ENCODE assay signal across 24 cellular contexts in the genomic region with DNA sequence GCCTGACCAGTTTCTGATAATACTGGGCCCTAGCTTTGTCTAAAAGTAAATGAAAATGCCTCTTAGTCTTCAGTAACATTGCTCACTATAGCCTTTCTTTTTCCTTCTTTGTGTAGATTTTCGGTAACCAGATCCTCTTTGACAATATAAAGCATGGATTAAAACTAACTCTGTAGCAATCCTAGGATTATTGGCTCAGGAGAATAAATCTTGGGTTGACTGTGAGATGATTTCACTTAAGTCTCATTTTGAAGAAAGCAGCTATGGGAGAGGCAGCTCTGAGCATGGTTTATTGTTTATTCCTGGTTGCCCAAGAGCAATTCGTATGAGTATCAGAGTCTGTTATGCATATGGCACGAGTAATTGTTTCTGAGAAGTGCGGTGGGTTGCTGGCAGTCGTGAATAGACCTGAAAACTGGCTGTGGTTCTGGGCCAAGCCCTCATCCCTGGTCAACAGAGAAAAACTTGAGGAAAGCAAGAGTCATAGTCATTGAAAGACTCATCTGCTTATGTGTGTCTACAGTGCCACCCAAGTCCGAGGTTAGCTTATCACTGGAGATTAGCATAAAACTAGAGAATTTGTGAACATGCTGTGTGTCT. TPM values are rescaled to one million over a fixed set of nuclear protein-coding genes. Genes with fewer than 3 reads are reported as not detected.
A peak's percentile ranks its signal among the peaks of the same experiment; 100 is the strongest.
DNase-seq lines count a peak whose midpoint lies in the region; ATAC-seq, FAIRE-seq and TF ChIP-seq lines count a peak whose summit lies in the region.
"Had no signal": no experiment of that assay in that cellular context is flagged by ENCODE, and none has a peak within 500 bp of the region (broad histone marks: within the 10 kb centered on the region; RNA-seq: fewer than 3 reads in every experiment).

No MANE protein-coding gene starts in this region.

- H3K36me3 ChIP-seq in IMR-90 (ENCODE audit: control insufficient read depth, insufficient read depth, low read length) (peaks cover 8% of the 10 kb centered on the region), K562 (ENCODE audit: control insufficient read depth, insufficient read depth, low read length) (peaks cover 6% of the 10 kb centered on the region; the same call in 1 of the 3 replicates), neural progenitor cell (no peaks in the 10 kb centered on the region), SK-N-SH (replicated peaks in 1 of 2; ENCODE audit: control insufficient read depth in 1 of 2, insufficient read depth in 2 of 2, low read length in 1 of 2) (peaks cover 7 to 20% of the 10 kb centered on the region in 2 experiments)
- H3K36me3 ChIP-seq: cardiac muscle cell, pancreas, right atrium auricular region, SJCRH30 had no signal

- H3K27me3 Mint-ChIP-seq in neural progenitor cell (ENCODE audit: insufficient read depth, low read depth): peaks cover 6% of the 10 kb centered on the region
- H3K27me3 Mint-ChIP-seq: naive thymus-derived CD4-positive, alpha-beta T cell had no signal

- H4K91ac ChIP-seq in IMR-90 (ENCODE audit: insufficient read depth, low read depth, low read length): no peak overlapping the region

- intact Hi-C loops in IMR-90 (cut with micrococcal nuclease) (no loop called here), K562 (cut with micrococcal nuclease) (no loop called here)

- peaks cover 5% of the 10 kb centered on the region for H3K4me1 Mint-ChIP-seq in neural progenitor cell
- H3K4me1 Mint-ChIP-seq: naive thymus-derived CD4-positive, alpha-beta T cell had no signal

- H3K9ac ChIP-seq in IMR-90 (ENCODE audit: low read depth, low read length) (no peak overlapping the region), K562 (ENCODE audit: insufficient read depth in 1 of 2, low read depth in 2 of 2, low read length in 2 of 2) (no peak overlapping the region), neural progenitor cell (no peak overlapping the region), SK-N-SH (no peak overlapping the region)

- POLR2A ChIA-PET in IMR-90 (lab: Charles Lee; ENCODE audit: unreplicated experiment): no interaction called here
- POLR2A ChIA-PET in K562 (lab: Yijun Ruan, JAX): interaction anchor here (1.0 kb wide), 1 partner anchor 18 kb away, joined by 4 read pairs; no protein-coding TSS in a partner anchor
- POLR2A ChIA-PET in SK-N-SH (lab: Yijun Ruan, JAX): no interaction called here

- TF ChIP-seq RAD21 in IMR-90 (IDR thresholded peaks at IDR 0.05; ENCODE audit: low read length) (no peak), K562 (CRISPR knock-in tag; conservative IDR thresholded peaks at IDR 0.05 in 1 of 2, IDR thresholded peaks at IDR 0.05 in 1 of 2) (no peak), SK-N-SH (IDR thresholded peaks at IDR 0.05; ENCODE audit: low read length) (no peak)

- DNase-seq in activated T-cell treated with anti-CD3 and anti-CD28 coated beads for 48 hours (ENCODE audit: low read depth) (peak; percentile 29), IMR-90 (peak; percentile 31), K562 (ENCODE audit: extremely low read depth in 1 of 4, low spot score in 3 of 4) (no peak), neural progenitor cell (ENCODE audit: low spot score) (no peak), SK-N-SH (no peak)
- DNase-seq in activated T-cell treated with anti-CD3 and anti-CD28 coated beads, Interleukin-2, amount 50 U/mL, for 1 hour: no peak
- DNase-seq: activated effector memory CD4-positive, alpha-beta T cell treated with anti-CD3 and anti-CD28 coated beads, Interleukin-2, amount 50 U/mL, for 16 hours; amygdala; heart left ventricle; mesendoderm; naive thymus-derived CD4-positive, alpha-beta T cell; NCI-H2081 treated with DMSO at 0.1 percent for 48 hours; NK-92 treated with Interleukin-12 subunit alpha and Interleukin-12 subunit beta, amount 100 ng/mL, for 24 hours; pancreas had no signal

- H2BK15ac ChIP-seq in IMR-90 (ENCODE audit: low read depth, low read length): no peak overlapping the region

- no peak overlapping the region for H3K4me2 ChIP-seq in IMR-90 (ENCODE audit: low read depth, low read length)
- no peak overlapping the region for H3K4me2 ChIP-seq in K562 (ENCODE audit: insufficient read depth, low read length)
- H3K4me2 ChIP-seq in neural progenitor cell: no peak overlapping the region
- no peak overlapping the region for H3K4me2 ChIP-seq in SK-N-SH

- no peak overlapping the region for H3K14ac ChIP-seq in IMR-90 (replicated peaks; ENCODE audit: low read depth, low read length)

- H3K4me3 ChIP-seq in IMR-90 (ENCODE audit: insufficient read depth, low read depth, low read length) (no peak overlapping the region), K562 (no peak overlapping the region), neural progenitor cell (no peak overlapping the region), SK-N-SH (ENCODE audit: low read depth in 2 of 2, low read length in 1 of 2) (no peak overlapping the region)
- H3K4me3 ChIP-seq: cardiac muscle cell, heart left ventricle, pancreas, right atrium auricular region, SJCRH30 had no signal

- peak overlapping the region; percentile 19 for H3K27ac Mint-ChIP-seq in neural progenitor cell
- H3K27ac Mint-ChIP-seq: naive thymus-derived CD4-positive, alpha-beta T cell had no signal

- TF ChIP-seq EP300 in K562 (IDR thresholded peaks at IDR 0.05; ENCODE audit: low read length): no peak
- TF ChIP-seq EP300 in SK-N-SH (IDR thresholded peaks at IDR 0.05; ENCODE audit: borderline replicate concordance in 1 of 2, low read depth in 1 of 2, low read length in 1 of 2): no peak

- ATAC-seq in IMR-90 (ENCODE audit: low read depth): peak; percentile 35; the same call in 1 of the 2 replicates
- ATAC-seq in K562: peak; percentile 23; the same call in 1 of the 3 replicates
- no peak for ATAC-seq in HG03108 (IDR thresholded peaks at IDR 0.05; ENCODE audit: unreplicated experiment)
- ATAC-seq in HG03378 (IDR thresholded peaks at IDR 0.05; ENCODE audit: unreplicated experiment): no peak
- ATAC-seq: heart left ventricle; HepG2; naive thymus-derived CD4-positive, alpha-beta T cell; Panc1; pancreas had no signal

- H2AK9ac ChIP-seq in IMR-90 (replicated peaks; ENCODE audit: low read depth, low read length, poor library complexity): no peak overlapping the region

- H3F3A ChIP-seq in neural progenitor cell (ENCODE audit: low read depth): no peaks in the 10 kb centered on the region
- no peaks in the 10 kb centered on the region for H3F3A ChIP-seq in SK-N-SH (replicated peaks; ENCODE audit: insufficient read depth)

- H2BK120ac ChIP-seq in IMR-90 (ENCODE audit: low read depth, low read length): no peak overlapping the region

- peaks cover 17% of the 10 kb centered on the region for H3K36me3 Mint-ChIP-seq in neural progenitor cell

- no TSS peak for BruUV-seq in IMR-90 (replicated peaks; lab: Mats Ljungman, UMichigan)
- BruUV-seq in K562 (replicated peaks; lab: Mats Ljungman, UMichigan): no TSS peak

- no peaks in the 10 kb centered on the region for H3K9me1 ChIP-seq in IMR-90 (ENCODE audit: insufficient read depth, low read length)
- no peaks in the 10 kb centered on the region for H3K9me1 ChIP-seq in K562 (ENCODE audit: control insufficient read depth, insufficient read depth, low read length)

- CTCF ChIA-PET in IMR-90 (lab: Yijun Ruan, JAX) (interaction anchor here (0.6 kb wide), 1 partner anchor 163 kb away, joined by 5 read pairs; no protein-coding TSS in a partner anchor), K562 (lab: Yijun Ruan, JAX; ENCODE audit: low intra/inter-chr PET ratio) (no interaction called here), SK-N-SH (lab: Yijun Ruan, JAX) (interaction anchor here (0.8 to 1.7 kb wide), 3 partner anchors 10 to 23 kb away, joined by 3 to 6 read pairs (median 3); no protein-coding TSS in a partner anchor)

- no peak overlapping the region for H3K4ac ChIP-seq in IMR-90 (ENCODE audit: low read depth, low read length)

- no peak for FAIRE-seq in K562 (lab: Jason Lieb, UNC)
- FAIRE-seq: HepG2, pancreas had no signal

- H3K56ac ChIP-seq in IMR-90 (ENCODE audit: extremely low read depth, insufficient read depth, low read length): no peak overlapping the region

- H4K20me1 ChIP-seq in IMR-90 (ENCODE audit: insufficient read depth, low read length) (no peaks in the 10 kb centered on the region), K562 (replicated peaks; ENCODE audit: control insufficient read depth, insufficient read depth, low read length) (no peaks in the 10 kb centered on the region), neural progenitor cell (ENCODE audit: low read depth) (no peaks in the 10 kb centered on the region), SK-N-SH (ENCODE audit: insufficient read depth) (no peaks in the 10 kb centered on the region)

- no peak overlapping the region for H2BK20ac ChIP-seq in IMR-90 (ENCODE audit: low read depth, low read length)

- in situ Hi-C loops in IMR-90 (cut with MboI; ENCODE audit: low sequenced_read_pairs) (no loop called here), K562 (cut with MboI) (no loop called here)

- H2AK5ac ChIP-seq in IMR-90 (ENCODE audit: low read depth, low read length): no peak overlapping the region

- H3K9me2 ChIP-seq in SK-N-SH: no peaks in the 10 kb centered on the region

- H2BK5ac ChIP-seq in IMR-90 (ENCODE audit: low read depth, low read length, poor library complexity, severe bottlenecking): no peak overlapping the region

- no peak overlapping the region for H3K4me3 Mint-ChIP-seq in neural progenitor cell
- H3K4me3 Mint-ChIP-seq: naive thymus-derived CD4-positive, alpha-beta T cell had no signal

- WGBS in IMR-90 (ENCODE audit: extremely low coverage in 2 of 2, insufficient read length in 1 of 2), 2 experiments: 82% methylated on average over 4 of the region's 6 CpGs; no CpG with 5 or more reads in 1 of the 2 experiments
- 63% methylated on average over 6 of the region's 6 CpGs for WGBS in K562 (ENCODE audit: insufficient coverage, low coverage, missing lambda C conversion rate)
- WGBS in SK-N-SH (ENCODE audit: low lambda C conversion rate): 97% methylated on average over 6 of the region's 6 CpGs

- H3K9me3 Mint-ChIP-seq in neural progenitor cell: no peaks in the 10 kb centered on the region
- H3K9me3 Mint-ChIP-seq: naive thymus-derived CD4-positive, alpha-beta T cell had no signal

- H3K18ac ChIP-seq in IMR-90 (ENCODE audit: low read depth, low read length): no peak overlapping the region

- H3K79me2 ChIP-seq in K562 (ENCODE audit: control insufficient read depth, insufficient read depth, low read length): no peaks in the 10 kb centered on the region
- H3K79me2 ChIP-seq in neural progenitor cell (ENCODE audit: low read depth): no peaks in the 10 kb centered on the region
- no peaks in the 10 kb centered on the region for H3K79me2 ChIP-seq in SK-N-SH (ENCODE audit: insufficient read depth)

- dilution Hi-C loops in IMR-90 (cut with HindIII; ENCODE audit: low sequenced_read_pairs, unreplicated experiment): no loop called here

- H4K8ac ChIP-seq in IMR-90 (ENCODE audit: low read depth in 2 of 2, low read length in 2 of 2): no peak overlapping the region

- TF ChIP-seq CTCF in IMR-90 (conservative IDR thresholded peaks at IDR 0.05; ENCODE audit: low read depth, low read length): no peak
- no peak for TF ChIP-seq CTCF in K562 (IDR thresholded peaks at IDR 0.05 in 2 of 3, conservative IDR thresholded peaks at IDR 0.05 in 1 of 3; ENCODE audit: insufficient read depth in 2 of 3, low read depth in 1 of 3, low read length in 3 of 3)
- TF ChIP-seq CTCF in neural progenitor cell (IDR thresholded peaks at IDR 0.05): no peak
- no peak for TF ChIP-seq CTCF in SK-N-SH (IDR thresholded peaks at IDR 0.05)

- no peak overlapping the region for H2AFZ ChIP-seq in IMR-90 (replicated peaks; ENCODE audit: low read length, poor library complexity)
- H2AFZ ChIP-seq in K562 (ENCODE audit: low read depth, low read length): no peak overlapping the region
- H2AFZ ChIP-seq in neural progenitor cell (replicated peaks): no peak overlapping the region
- H2AFZ ChIP-seq in SK-N-SH (ENCODE audit: low read depth): no peak overlapping the region

- H3K27me3 ChIP-seq in IMR-90 (ENCODE audit: control insufficient read depth, insufficient read depth, low read length) (no peaks in the 10 kb centered on the region), K562 (ENCODE audit: control insufficient read depth in 2 of 2, insufficient read depth in 2 of 2, low read length in 2 of 2) (no peaks in the 10 kb centered on the region), neural progenitor cell (no peaks in the 10 kb centered on the region), SK-N-SH (ENCODE audit: insufficient read depth) (no peaks in the 10 kb centered on the region)
- H3K27me3 ChIP-seq: cardiac muscle cell, heart left ventricle, pancreas, right atrium auricular region, SJCRH30 had no signal

- no peak for TF ChIP-seq POLR2A in IMR-90 (IDR thresholded peaks at IDR 0.05; ENCODE audit: low read depth, low read length)
- TF ChIP-seq POLR2A in K562 (conservative IDR thresholded peaks at IDR 0.05): no peak

- no peak overlapping the region for H3K27ac ChIP-seq in IMR-90 (ENCODE audit: insufficient read depth, low read length)
- H3K27ac ChIP-seq in K562 (ENCODE audit: extremely low read depth, low read depth, low read length): no peak overlapping the region
- no peak overlapping the region for H3K27ac ChIP-seq in neural progenitor cell
- no peak overlapping the region for H3K27ac ChIP-seq in SK-N-SH (ENCODE audit: low read depth in 2 of 2, low read length in 1 of 2)
- H3K27ac ChIP-seq: cardiac muscle cell, heart left ventricle, pancreas, right atrium auricular region, SJCRH30 had no signal

- no peak overlapping the region for H3K23ac ChIP-seq in IMR-90 (ENCODE audit: low read depth, low read length)

- H4K5ac ChIP-seq in IMR-90 (ENCODE audit: low read depth, low read length): no peak overlapping the region

- no peaks in the 10 kb centered on the region; a peak in 2 of 4 replicates for H3K79me1 ChIP-seq in IMR-90 (ENCODE audit: low read depth in 1 of 2, low read length in 2 of 2)

- H3K9me3 ChIP-seq in IMR-90 (ENCODE audit: control insufficient read depth, insufficient read depth, low read length) (no peaks in the 10 kb centered on the region), K562 (replicated peaks; ENCODE audit: control insufficient read depth, insufficient read depth, low read depth, low read length) (no peaks in the 10 kb centered on the region), neural progenitor cell (ENCODE audit: low read depth) (no peaks in the 10 kb centered on the region), SK-N-SH (no peaks in the 10 kb centered on the region)
- H3K9me3 ChIP-seq: heart left ventricle, pancreas, right atrium auricular region, SJCRH30 had no signal

- no peaks in the 10 kb centered on the region for H3K4me1 ChIP-seq in IMR-90 (ENCODE audit: control insufficient read depth, insufficient read depth, low read length)
- peaks cover 0 to 8% of the 10 kb centered on the region in 2 experiments; a peak in 3 of 5 replicates for H3K4me1 ChIP-seq in K562 (replicated peaks in 1 of 2; ENCODE audit: control insufficient read depth in 2 of 2, insufficient read depth in 2 of 2, low read length in 2 of 2)
- peaks cover 6% of the 10 kb centered on the region for H3K4me1 ChIP-seq in neural progenitor cell
- H3K4me1 ChIP-seq in SK-N-SH (ENCODE audit: control insufficient read depth in 1 of 2, insufficient read depth in 2 of 2, low read depth in 1 of 2, low read length in 1 of 2): no peaks in the 10 kb centered on the region; a peak in 1 of 4 replicates
- H3K4me1 ChIP-seq: right atrium auricular region had no signal

RNA-seq across cellular contexts. Expression of gene DIXDC1, which starts 26.7 kb away (rescaled TPM):
- 10.4 and 11.1 TPM in 2 replicates for total RNA-seq in IMR-90 (2012; rRNA removed)
- 5.3 and 5.9 TPM in 2 replicates for polyA plus RNA-seq in IMR-90 (2012; rRNA removed)
- 2.0 and 3.9 TPM in 2 replicates for polyA plus RNA-seq in IMR-90 (2012; cell fraction: cytosol; rRNA removed)
- 3.3 and 7.3 TPM in 2 replicates for polyA plus RNA-seq in IMR-90 (2012; cell fraction: nucleus; rRNA removed; ENCODE audit: low replicate concordance)
- 18.6 and 22.7 TPM in 2 replicates for total RNA-seq in K562 (2011; cell fraction: chromatin; rRNA removed; ENCODE audit: low replicate concordance)
- total RNA-seq in K562 (2011; cell fraction: nucleolus; rRNA removed): 7.2 and 10.4 TPM in 2 replicates
- 11.7 and 16.1 TPM in 2 replicates for total RNA-seq in K562 (2011; cell fraction: nucleoplasm; rRNA removed)
- total RNA-seq in K562 (2014; rRNA removed): 4.0 and 4.5 TPM in 2 replicates
- 8.4 and 8.7 TPM in 2 replicates for total RNA-seq in K562 (2014; rRNA removed; fragmentation: Illumina TruSeq; extraction: Trizol)
- total RNA-seq in K562 (2015; rRNA removed; fragmentation: Illumina TruSeq; extraction: Trizol): 9.6 and 10.8 TPM in 2 replicates
- total RNA-seq in K562 (2021): 7.0 and 8.1 TPM in 2 replicates
- 6.8 and 7.2 TPM in 2 replicates for polyA plus RNA-seq in K562 (2011; rRNA removed)
- polyA plus RNA-seq in K562 (2011; cell fraction: cytosol; rRNA removed): 3.3 and 4.3 TPM in 2 replicates
- polyA plus RNA-seq in K562 (2011; cell fraction: nucleus; rRNA removed): 6.1 and 6.3 TPM in 2 replicates
- polyA plus RNA-seq in K562 (2012): 3.4 and 4.4 TPM in 2 replicates
- 4.7 and 7.4 TPM in 2 replicates for polyA plus RNA-seq in K562 (2014; fragmentation: Illumina TruSeq; extraction: Trizol)
- polyA plus RNA-seq in K562 (2014; fragmentation: Nextera tagmentation; extraction: Ambion mirVana): 1 to 10 TPM; 2.5 to 2.6 TPM
- 3.8 and 4.7 TPM in 2 replicates for polyA plus RNA-seq in K562 (2014; rRNA removed)
- polyA minus RNA-seq in K562 (2011; rRNA and poly(A)+ RNA removed): 17.3 and 23.6 TPM in 2 replicates
- polyA minus RNA-seq in K562 (2011; cell fraction: cytosol; rRNA and poly(A)+ RNA removed): 6.9 and 7.1 TPM in 2 replicates
- 6.3 and 11.9 TPM in 2 replicates for polyA minus RNA-seq in K562 (2011; cell fraction: nucleus; rRNA and poly(A)+ RNA removed)
- 23.6 and 25.2 TPM in 2 replicates for total RNA-seq in neural progenitor cell (ENCODE audit: low replicate concordance)
- polyA plus RNA-seq in SK-N-SH (2012; rRNA removed): 5.3 and 6.8 TPM in 2 replicates
- polyA plus RNA-seq in SK-N-SH (2012; cell fraction: cytosol; rRNA removed): 6.3 and 6.9 TPM in 2 replicates
- 5.9 and 9.3 TPM in 2 replicates for polyA plus RNA-seq in SK-N-SH (2012; cell fraction: nucleus; rRNA removed)

RNA-seq across cellular contexts. Expression of gene C11orf52, which starts 45.2 kb away (rescaled TPM):
- 0.28 and 0.90 TPM in 2 replicates for total RNA-seq in IMR-90 (2012; rRNA removed)
- polyA plus RNA-seq in IMR-90 (2012; rRNA removed): 1.0 and 1.1 TPM in 2 replicates
- polyA plus RNA-seq in IMR-90 (2012; cell fraction: cytosol; rRNA removed): 0.57 and 0.73 TPM in 2 replicates
- 0.17 and 0.50 TPM in 2 replicates for polyA plus RNA-seq in IMR-90 (2012; cell fraction: nucleus; rRNA removed; ENCODE audit: low replicate concordance)
- total RNA-seq in K562 (2011; cell fraction: chromatin; rRNA removed; ENCODE audit: low replicate concordance): 0.93 and 1.3 TPM in 2 replicates
- total RNA-seq in K562 (2011; cell fraction: nucleolus; rRNA removed): 0.83 and 0.92 TPM in 2 replicates
- total RNA-seq in K562 (2011; cell fraction: nucleoplasm; rRNA removed): 1.1 TPM in 1 of 2 replicates, not detected in the other
- 0.32 and 1.4 TPM in 2 replicates for total RNA-seq in K562 (2014; rRNA removed)
- 0.64 and 1.0 TPM in 2 replicates for total RNA-seq in K562 (2014; rRNA removed; fragmentation: Illumina TruSeq; extraction: Trizol)
- total RNA-seq in K562 (2015; rRNA removed; fragmentation: Illumina TruSeq; extraction: Trizol): 0.72 and 0.87 TPM in 2 replicates
- total RNA-seq in K562 (2021): 0.29 and 0.69 TPM in 2 replicates
- polyA plus RNA-seq in K562 (2011; rRNA removed): 1.3 and 2.5 TPM in 2 replicates
- polyA plus RNA-seq in K562 (2011; cell fraction: cytosol; rRNA removed): 1.2 and 1.4 TPM in 2 replicates
- polyA plus RNA-seq in K562 (2011; cell fraction: nucleus; rRNA removed): 1.1 and 1.5 TPM in 2 replicates
- 0.69 and 2.0 TPM in 2 replicates for polyA plus RNA-seq in K562 (2012)
- polyA plus RNA-seq in K562 (2014; fragmentation: Illumina TruSeq; extraction: Trizol): 1.7 and 2.2 TPM in 2 replicates
- polyA plus RNA-seq in K562 (2014; fragmentation: Nextera tagmentation; extraction: Ambion mirVana): 1 to 10 TPM; 1.8 to 2.9 TPM
- 0.77 and 0.84 TPM in 2 replicates for polyA plus RNA-seq in K562 (2014; rRNA removed)
- 1.3 and 2.0 TPM in 2 replicates for polyA minus RNA-seq in K562 (2011; rRNA and poly(A)+ RNA removed)
- polyA minus RNA-seq in K562 (2011; cell fraction: cytosol; rRNA and poly(A)+ RNA removed): not detected in 2 replicates
- polyA minus RNA-seq in K562 (2011; cell fraction: nucleus; rRNA and poly(A)+ RNA removed): 0.56 and 0.94 TPM in 2 replicates
- 0.65 TPM in 1 of 2 replicates, not detected in the other for total RNA-seq in neural progenitor cell (ENCODE audit: low replicate concordance)
- polyA plus RNA-seq in SK-N-SH (2012; rRNA removed): not detected in 2 replicates
- polyA plus RNA-seq in SK-N-SH (2012; cell fraction: cytosol; rRNA removed): not detected in 2 replicates
- not detected in 2 replicates for polyA plus RNA-seq in SK-N-SH (2012; cell fraction: nucleus; rRNA removed)
- total RNA-seq: activated CD8-positive, alpha-beta memory T cell treated with anti-CD3 and anti-CD28 coated beads for 36 hours; naive thymus-derived CD4-positive, alpha-beta T cell; T-helper 1 cell treated with Interleukin-12 subunit alpha and Interleukin-12 subunit beta and Interleukin-4 antibody, amounts not matched to agents 30 ng/mL and 1 ng/mL, for 36 hours had no signal

RNA-seq across cellular contexts. Expression of gene HSPB2, which starts 51.4 kb away (rescaled TPM):
- total RNA-seq in IMR-90 (2012; rRNA removed) (under 0.01 and 0.18 TPM in 2 replicates), K562 (2014; rRNA removed) (not detected in 2 replicates), K562 (2014; rRNA removed; fragmentation: Illumina TruSeq; extraction: Trizol) (0.11 TPM in 1 of 2 replicates, not detected in the other), K562 (2015; rRNA removed; fragmentation: Illumina TruSeq; extraction: Trizol) (not detected in 2 replicates), K562 (2021) (0.31 TPM in 1 of 2 replicates, not detected in the other), neural progenitor cell (ENCODE audit: low replicate concordance) (not detected in 2 replicates)
- polyA plus RNA-seq in IMR-90 (2012; rRNA removed) (0.55 and 1.0 TPM in 2 replicates), K562 (2011; rRNA removed) (0.11 and 0.35 TPM in 2 replicates), K562 (2014; fragmentation: Illumina TruSeq; extraction: Trizol) (0.12 TPM in 1 of 2 replicates, not detected in the other), K562 (2014; fragmentation: Nextera tagmentation; extraction: Ambion mirVana) (under 1 TPM in 1 of 2 experiments, not detected in 1; 0.06 TPM), K562 (2014; rRNA removed) (not detected in 2 replicates), SK-N-SH (2012; rRNA removed) (not detected in 2 replicates)
- 0.27 and 0.36 TPM in 2 replicates for polyA plus RNA-seq in IMR-90 (2012; cell fraction: cytosol; rRNA removed)
- polyA plus RNA-seq in IMR-90 (2012; cell fraction: nucleus; rRNA removed; ENCODE audit: low replicate concordance): 0.68 and 0.70 TPM in 2 replicates
- not detected in 2 replicates for total RNA-seq in K562 (2011; cell fraction: chromatin; rRNA removed; ENCODE audit: low replicate concordance)
- not detected in 2 replicates for total RNA-seq in K562 (2011; cell fraction: nucleolus; rRNA removed)
- not detected in 2 replicates for total RNA-seq in K562 (2011; cell fraction: nucleoplasm; rRNA removed)
- polyA plus RNA-seq in K562 (2011; cell fraction: cytosol; rRNA removed): 0.09 and 0.24 TPM in 2 replicates
- polyA plus RNA-seq in K562 (2011; cell fraction: nucleus; rRNA removed): 0.16 and 0.29 TPM in 2 replicates
- 0.13 TPM in 1 of 2 replicates, not detected in the other for polyA plus RNA-seq in K562 (2012)
- 0.21 TPM in 1 of 2 replicates, not detected in the other for polyA minus RNA-seq in K562 (2011; rRNA and poly(A)+ RNA removed)
- polyA minus RNA-seq in K562 (2011; cell fraction: cytosol; rRNA and poly(A)+ RNA removed): not detected in 2 replicates
- not detected in 2 replicates for polyA minus RNA-seq in K562 (2011; cell fraction: nucleus; rRNA and poly(A)+ RNA removed)
- polyA plus RNA-seq in SK-N-SH (2012; cell fraction: cytosol; rRNA removed): 0.03 TPM in 1 of 2 replicates, not detected in the other
- 0.13 TPM in 1 of 2 replicates, not detected in the other for polyA plus RNA-seq in SK-N-SH (2012; cell fraction: nucleus; rRNA removed)
- total RNA-seq: activated CD8-positive, alpha-beta memory T cell treated with anti-CD3 and anti-CD28 coated beads for 36 hours; HepG2; naive thymus-derived CD4-positive, alpha-beta T cell; NCI-H460; T-helper 1 cell treated with Interleukin-12 subunit alpha and Interleukin-12 subunit beta and Interleukin-4 antibody, amounts not matched to agents 30 ng/mL and 1 ng/mL, for 36 hours had no signal
- polyA plus RNA-seq: naive thymus-derived CD4-positive, alpha-beta T cell had no signal

RNA-seq across cellular contexts. Expression of gene CRYAB, which starts 52.3 kb away (rescaled TPM):
- total RNA-seq in IMR-90 (2012; rRNA removed): 3.9 and 6.5 TPM in 2 replicates
- 16.5 and 19.5 TPM in 2 replicates for polyA plus RNA-seq in IMR-90 (2012; rRNA removed)
- polyA plus RNA-seq in IMR-90 (2012; cell fraction: cytosol; rRNA removed): 12.3 and 25.3 TPM in 2 replicates
- 4.3 and 6.7 TPM in 2 replicates for polyA plus RNA-seq in IMR-90 (2012; cell fraction: nucleus; rRNA removed; ENCODE audit: low replicate concordance)
- total RNA-seq in K562 (2011; cell fraction: chromatin; rRNA removed; ENCODE audit: low replicate concordance): 1.0 and 1.8 TPM in 2 replicates
- total RNA-seq in K562 (2011; cell fraction: nucleolus; rRNA removed): 1.0 and 3.2 TPM in 2 replicates
- total RNA-seq in K562 (2011; cell fraction: nucleoplasm; rRNA removed): 1.6 and 2.4 TPM in 2 replicates
- 2.0 and 3.6 TPM in 2 replicates for total RNA-seq in K562 (2014; rRNA removed)
- 3.0 and 3.1 TPM in 2 replicates for total RNA-seq in K562 (2014; rRNA removed; fragmentation: Illumina TruSeq; extraction: Trizol)
- 0.83 and 1.3 TPM in 2 replicates for total RNA-seq in K562 (2015; rRNA removed; fragmentation: Illumina TruSeq; extraction: Trizol)
- 3.6 and 3.7 TPM in 2 replicates for total RNA-seq in K562 (2021)
- 1.5 and 2.3 TPM in 2 replicates for polyA plus RNA-seq in K562 (2011; rRNA removed)
- 2.3 and 3.7 TPM in 2 replicates for polyA plus RNA-seq in K562 (2011; cell fraction: cytosol; rRNA removed)
- 1.7 and 3.3 TPM in 2 replicates for polyA plus RNA-seq in K562 (2011; cell fraction: nucleus; rRNA removed)
- 0.61 and 2.0 TPM in 2 replicates for polyA plus RNA-seq in K562 (2012)
- polyA plus RNA-seq in K562 (2014; fragmentation: Illumina TruSeq; extraction: Trizol): 5.2 and 5.9 TPM in 2 replicates
- 1 to 10 TPM; 6.5 to 7.5 TPM for polyA plus RNA-seq in K562 (2014; fragmentation: Nextera tagmentation; extraction: Ambion mirVana)
- polyA plus RNA-seq in K562 (2014; rRNA removed): 1.2 and 2.7 TPM in 2 replicates
- polyA minus RNA-seq in K562 (2011; rRNA and poly(A)+ RNA removed): 0.69 and 3.5 TPM in 2 replicates
- polyA minus RNA-seq in K562 (2011; cell fraction: cytosol; rRNA and poly(A)+ RNA removed): 1.6 TPM in 1 of 2 replicates, not detected in the other
- 0.94 and 1.00 TPM in 2 replicates for polyA minus RNA-seq in K562 (2011; cell fraction: nucleus; rRNA and poly(A)+ RNA removed)
- total RNA-seq in neural progenitor cell (ENCODE audit: low replicate concordance): 0.45 TPM in 1 of 2 replicates, not detected in the other
- 0.92 and 1.5 TPM in 2 replicates for polyA plus RNA-seq in SK-N-SH (2012; rRNA removed)
- polyA plus RNA-seq in SK-N-SH (2012; cell fraction: cytosol; rRNA removed): 0.67 and 1.2 TPM in 2 replicates
- 0.29 and 1.8 TPM in 2 replicates for polyA plus RNA-seq in SK-N-SH (2012; cell fraction: nucleus; rRNA removed)
- total RNA-seq: activated CD8-positive, alpha-beta memory T cell treated with anti-CD3 and anti-CD28 coated beads for 36 hours; naive thymus-derived CD4-positive, alpha-beta T cell had no signal
- polyA plus RNA-seq: naive thymus-derived CD4-positive, alpha-beta T cell had no signal

Comparison
In these comparisons a context has a peak if more than half of its experiments do, and no peak if none do; other contexts are left out.
1. DNase-seq: peak in activated T-cell treated with anti-CD3 and anti-CD28 coated beads for 48 hours (single experiment) and IMR-90 (single experiment); none in activated T-cell treated with anti-CD3 and anti-CD28 coated beads, Interleukin-2, amount 50 U/mL, for 1 hour (single experiment), K562 (0 of 4), neural progenitor cell (single experiment) and SK-N-SH (single experiment).
2. ATAC-seq: peak in IMR-90 (single experiment) and K562 (single experiment); none in HG03108 (single experiment) and HG03378 (single experiment).